24 cellular contexts compared by ENCODE assay signal in the genomic region with DNA sequence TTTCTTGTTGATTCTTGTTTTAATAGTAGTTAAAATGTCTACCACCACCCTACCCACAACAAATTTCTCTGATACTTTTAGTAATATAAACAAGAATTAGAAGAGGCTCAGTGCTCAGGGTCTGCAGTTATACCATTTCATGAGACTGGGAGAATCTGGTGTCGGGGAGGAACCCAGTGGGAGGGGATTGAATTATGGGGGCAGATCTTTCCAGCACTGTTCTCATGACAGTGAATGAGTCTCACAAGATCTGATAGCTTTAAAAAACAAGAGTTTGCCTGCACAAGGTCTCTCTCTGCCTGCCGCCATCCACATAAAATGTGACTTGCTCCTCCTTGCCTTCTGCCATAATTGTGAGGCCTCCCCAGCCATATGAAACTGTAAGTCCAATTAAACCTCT.
DNase-seq lines count a peak whose midpoint lies in the region; ATAC-seq, FAIRE-seq and TF ChIP-seq lines count a peak whose summit lies in the region.
"Had no signal": no experiment of that assay in that cellular context is flagged by ENCODE, and none has a peak within 500 bp of the region (broad histone marks: within the 10 kb centered on the region; RNA-seq: fewer than 3 reads in every experiment).

No MANE protein-coding gene starts in this region.

- WGBS in spleen, 5 donors = 92 to 99% (median 95%) methylated on average over 2 of the region's 2 CpGs

- H3K27me3 ChIP-seq in KMS-11 (ENCODE audit: insufficient read depth, low read depth) (no peaks in the 10 kb centered on the region), astrocyte (ENCODE audit: insufficient read depth, low read length) (no peaks in the 10 kb centered on the region), spleen (replicated peaks in 1 of 7) (no peaks in the 10 kb centered on the region)

- H3K79me2 ChIP-seq in KMS-11 (ENCODE audit: insufficient read depth, low read depth) (no peaks in the 10 kb centered on the region), astrocyte (ENCODE audit: insufficient read depth, low read length) (no peaks in the 10 kb centered on the region)

- no peaks in the 10 kb centered on the region for H3K36me3 Mint-ChIP-seq in astrocyte (ENCODE audit: low read depth, unreplicated experiment)
- peaks cover 3 to 14% (median 7%) of the 10 kb centered on the region in 3 donors for H3K36me3 Mint-ChIP-seq in immature natural killer cell
- H3K36me3 Mint-ChIP-seq in nephron progenitor cell (ENCODE audit: low read depth) = no peaks in the 10 kb centered on the region
- H3K36me3 Mint-ChIP-seq: CD14-positive monocyte had no signal

- H4K20me1 ChIP-seq in KMS-11 (ENCODE audit: insufficient read depth) = no peaks in the 10 kb centered on the region
- H4K20me1 ChIP-seq in astrocyte (ENCODE audit: insufficient read depth, low read length) = no peaks in the 10 kb centered on the region

- H3K27me3 Mint-ChIP-seq in astrocyte (ENCODE audit: low read depth, unreplicated experiment) (no peaks in the 10 kb centered on the region), immature natural killer cell (ENCODE audit: low read depth in 3 of 3) (peaks cover 0 to 14% (median 7%) of the 10 kb centered on the region in 3 donors), nephron progenitor cell (ENCODE audit: low read depth, poor library complexity) (no peaks in the 10 kb centered on the region)
- H3K27me3 Mint-ChIP-seq: B cell had no signal

- no peak for DNase-seq in astrocyte (ENCODE audit: low read depth)
- DNase-seq in immature natural killer cell = peak in 2 of 3 donors; percentile 9 to 28
- DNase-seq in nephron progenitor cell = no peak
- no peak for DNase-seq in spleen
- DNase-seq: DMS53; GOT3; HFFc6; MM.1S; NCI-H2029; NCI-H446; NCI-H524 treated with DMSO at 0.1 percent for 48 hours; NCI-H774; NK-92 treated with Interleukin-12 subunit alpha and Interleukin-12 subunit beta, amount 100 ng/mL, for 24 hours; PC-3; SK-N-SH had no signal

- H3K4me3 ChIP-seq in KMS-11 (IDR thresholded peaks at IDR 0.05; ENCODE audit: insufficient read depth, low read depth, low read length) (no peak overlapping the region), astrocyte (ENCODE audit: insufficient read depth, low read depth, low read length) (no peak overlapping the region), spleen (no peak overlapping the region)
- H3K4me3 ChIP-seq: HAP-1, K562 had no signal

- FAIRE-seq in astrocyte (lab: Jason Lieb, UNC) = no peak
- FAIRE-seq: D721Med, HTR-8/SVneo, K562 had no signal

- intact Hi-C loops in spleen (cut with DNase I; ENCODE audit: low total_unique reads) = no loop called here

- H3K4me2 ChIP-seq in KMS-11 (peak overlapping the region; percentile 89; the same call in 1 of the 2 replicates), astrocyte (ENCODE audit: low read length) (no peak overlapping the region)
- H3K4me2 ChIP-seq: SK-N-SH had no signal

- H3K9me3 Mint-ChIP-seq in astrocyte (ENCODE audit: unreplicated experiment) (no peaks in the 10 kb centered on the region), immature natural killer cell (no peaks in the 10 kb centered on the region), nephron progenitor cell (no peaks in the 10 kb centered on the region)
- H3K9me3 Mint-ChIP-seq: CD14-positive monocyte, HFFc6 had no signal

- H3K27ac Mint-ChIP-seq in astrocyte (ENCODE audit: unreplicated experiment) = no peak overlapping the region
- peak overlapping the region; percentile 98 to 100 (median 98) for H3K27ac Mint-ChIP-seq in immature natural killer cell
- H3K27ac Mint-ChIP-seq in nephron progenitor cell = peak overlapping the region; percentile 40
- H3K27ac Mint-ChIP-seq: B cell, CD14-positive monocyte, HFFc6 had no signal

- peaks cover 20% of the 10 kb centered on the region for H3K4me1 Mint-ChIP-seq in astrocyte (ENCODE audit: low read depth, unreplicated experiment)
- H3K4me1 Mint-ChIP-seq in immature natural killer cell = peaks cover 54% of the 10 kb centered on the region in 2 donors
- H3K4me1 Mint-ChIP-seq in nephron progenitor cell = peaks cover 19% of the 10 kb centered on the region
- H3K4me1 Mint-ChIP-seq: B cell, CD14-positive monocyte had no signal

- TF ChIP-seq CTCF in KMS-11 (conservative IDR thresholded peaks at IDR 0.05; ENCODE audit: low read depth, low read length) (no peak), astrocyte (IDR thresholded peaks at IDR 0.05; ENCODE audit: insufficient read depth, low read depth, low read length) (no peak), nephron progenitor cell (IDR thresholded peaks at IDR 0.05) (no peak), spleen (IDR thresholded peaks at IDR 0.05 in 8 of 11, conservative IDR thresholded peaks at IDR 0.05 in 3 of 11) (no peak)

- ATAC-seq in SK-N-SH treated with all-trans-retinoic acid at 6 μM for 48 hours (no peak), GM19324 (IDR thresholded peaks at IDR 0.05; ENCODE audit: low FRiP score, unreplicated experiment) (no peak)
- ATAC-seq: K562, PC-3 had no signal

- H3K4me3 Mint-ChIP-seq in astrocyte (ENCODE audit: unreplicated experiment) (no peak overlapping the region), immature natural killer cell (peak overlapping the region; percentile 69 to 85 (median 74)), nephron progenitor cell (no peak overlapping the region)
- H3K4me3 Mint-ChIP-seq: B cell, CD14-positive monocyte, HFFc6 had no signal

- no peak for TF ChIP-seq POLR2A in spleen (IDR thresholded peaks at IDR 0.05)

- H3K36me3 ChIP-seq in KMS-11 (ENCODE audit: insufficient read depth) = no peaks in the 10 kb centered on the region
- no peaks in the 10 kb centered on the region for H3K36me3 ChIP-seq in astrocyte (ENCODE audit: insufficient read depth, low read length)
- no peaks in the 10 kb centered on the region for H3K36me3 ChIP-seq in spleen
- H3K36me3 ChIP-seq: HAP-1 had no signal

- H3K4me1 ChIP-seq in KMS-11 (ENCODE audit: low read depth, poor library complexity, severe bottlenecking) (peaks cover 29% of the 10 kb centered on the region), astrocyte (ENCODE audit: insufficient read depth, low read length) (peaks cover 17% of the 10 kb centered on the region), spleen (no peaks in the 10 kb centered on the region)
- H3K4me1 ChIP-seq: HAP-1 had no signal

- H3K27ac ChIP-seq in KMS-11 (no peak overlapping the region), astrocyte (ENCODE audit: low read depth, low read length) (peak overlapping the region; percentile 10), spleen (peak overlapping the region in 2 of 8 donors; percentile 40)

- H3K9me3 ChIP-seq in astrocyte (ENCODE audit: insufficient read depth, low read depth, low read length) (no peaks in the 10 kb centered on the region), spleen (no peaks in the 10 kb centered on the region)
- H3K9me3 ChIP-seq: HAP-1, SK-N-SH had no signal

- H3K9ac ChIP-seq in KMS-11 (no peak overlapping the region), astrocyte (ENCODE audit: low read length) (no peak overlapping the region)
- H3K9ac ChIP-seq: SK-N-SH had no signal

- H2AFZ ChIP-seq in KMS-11 (ENCODE audit: low read depth) (no peak overlapping the region), astrocyte (ENCODE audit: low read depth, low read length) (no peak overlapping the region)

TF ChIP-seq in SK-N-SH treated with all-trans-retinoic acid at 6 μM for 48 hours, 23 proteins besides CTCF, POLR2A, EP300 and RAD21:
- TF ChIP-seq RARB (CRISPR knock-in tag; IDR thresholded peaks at IDR 0.05) = no peak
- TF ChIP-seq ZNF565 (CRISPR knock-in tag; conservative IDR thresholded peaks at IDR 0.05; ENCODE audit: low read depth) = no peak
- TF ChIP-seq ISL1 (CRISPR knock-in tag; IDR thresholded peaks at IDR 0.05) = no peak
- no peak for TF ChIP-seq PPARA (CRISPR knock-in tag; IDR thresholded peaks at IDR 0.05; ENCODE audit: borderline replicate concordance)
- TF ChIP-seq OSR1 (CRISPR knock-in tag; IDR thresholded peaks at IDR 0.05) = no peak
- TF ChIP-seq BACH2 (CRISPR knock-in tag; IDR thresholded peaks at IDR 0.05; ENCODE audit: borderline replicate concordance) = no peak
- no peak for TF ChIP-seq GLIS3 (CRISPR knock-in tag; IDR thresholded peaks at IDR 0.05)
- TF ChIP-seq, protein P1, sequence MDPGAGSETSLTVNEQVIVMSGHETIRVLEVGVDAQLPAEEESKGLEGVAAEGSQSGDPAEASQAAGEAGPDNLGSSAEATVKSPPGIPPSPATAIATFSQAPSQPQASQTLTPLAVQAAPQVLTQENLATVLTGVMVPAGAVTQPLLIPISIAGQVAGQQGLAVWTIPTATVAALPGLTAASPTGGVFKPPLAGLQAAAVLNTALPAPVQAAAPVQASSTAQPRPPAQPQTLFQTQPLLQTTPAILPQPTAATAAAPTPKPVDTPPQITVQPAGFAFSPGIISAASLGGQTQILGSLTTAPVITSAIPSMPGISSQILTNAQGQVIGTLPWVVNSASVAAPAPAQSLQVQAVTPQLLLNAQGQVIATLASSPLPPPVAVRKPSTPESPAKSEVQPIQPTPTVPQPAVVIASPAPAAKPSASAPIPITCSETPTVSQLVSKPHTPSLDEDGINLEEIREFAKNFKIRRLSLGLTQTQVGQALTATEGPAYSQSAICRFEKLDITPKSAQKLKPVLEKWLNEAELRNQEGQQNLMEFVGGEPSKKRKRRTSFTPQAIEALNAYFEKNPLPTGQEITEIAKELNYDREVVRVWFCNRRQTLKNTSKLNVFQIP (CRISPR knock-in tag; IDR thresholded peaks at IDR 0.05; ENCODE audit: borderline replicate concordance, low read depth) = no peak
- no peak for TF ChIP-seq ZNF70 (CRISPR knock-in tag; IDR thresholded peaks at IDR 0.05)
TF ChIP-seq in SK-N-SH treated with all-trans-retinoic acid at 6 μM for 48 hours: peak in this region for 0.

Comparison
In these comparisons a context has a peak if more than half of its experiments do, and no peak if none do; other contexts are left out.
1. DNase-seq: peak in immature natural killer cell (2 of 3); none in astrocyte (single experiment), nephron progenitor cell (single experiment) and spleen (single experiment).
2. H3K4me3 Mint-ChIP-seq: peak in immature natural killer cell (5 of 5); none in astrocyte (single experiment) and nephron progenitor cell (single experiment).